ENCODE assay signal across 10 cellular contexts in the genomic region with DNA sequence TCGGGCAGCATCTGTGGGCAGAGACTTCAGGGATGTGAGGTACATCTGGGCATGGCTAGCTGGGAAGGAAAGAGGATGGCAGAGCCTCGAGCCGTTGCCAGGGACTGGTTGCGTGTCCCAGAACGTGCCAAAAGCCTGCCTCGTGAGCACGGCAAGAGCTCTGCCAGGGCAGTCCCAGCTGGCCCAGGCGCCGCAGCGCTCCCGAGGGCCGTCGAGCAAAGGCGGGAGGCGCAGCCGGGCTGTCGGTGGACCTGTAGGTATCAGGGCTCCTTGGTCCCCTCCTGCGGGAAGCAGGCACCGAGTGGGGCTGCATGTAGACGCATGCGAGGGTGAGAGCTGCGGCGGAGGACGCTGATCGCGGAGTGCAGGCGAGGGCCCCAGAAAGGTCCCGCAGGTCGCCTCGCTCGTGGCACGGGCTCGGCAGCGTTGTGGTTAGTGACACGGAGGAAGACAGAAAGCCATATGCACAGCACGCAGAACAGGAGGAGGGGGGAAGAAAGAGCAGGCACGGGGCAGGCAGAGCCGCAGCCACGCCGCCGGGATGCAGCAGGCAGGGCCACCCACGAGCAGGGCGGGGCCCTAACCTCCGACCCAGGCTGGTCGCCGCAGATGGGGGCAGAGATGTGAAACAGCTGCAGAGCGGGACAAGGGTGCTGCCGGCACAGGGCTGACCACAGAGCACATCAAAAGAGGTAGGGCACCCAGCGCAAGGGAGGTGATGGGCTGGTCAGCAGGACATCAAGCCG. TPM values are rescaled to one million over a fixed set of nuclear protein-coding genes. Genes with fewer than 3 reads are reported as not detected.
A peak's percentile ranks its signal among the peaks of the same experiment; 100 is the strongest.
DNase-seq lines count a peak whose midpoint lies in the region; ATAC-seq and TF ChIP-seq lines count a peak whose summit lies in the region.
"Had no signal": no experiment of that assay in that cellular context is flagged by ENCODE, and none has a peak within 500 bp of the region (broad histone marks: within the 10 kb centered on the region; RNA-seq: fewer than 3 reads in every experiment).

No MANE protein-coding gene starts in this region.

- H3K36me3 Mint-ChIP-seq in activated T-helper 17 cell treated with anti-CD3 and anti-CD28 coated beads, Interleukin-2, amount 50 U/mL, for 72 hours (ENCODE audit: low read depth) = peaks cover 26% of the 10 kb centered on the region
- H3K36me3 Mint-ChIP-seq in stimulated activated effector memory CD8-positive, alpha-beta T cell treated with anti-CD3 and anti-CD28 coated beads, Interleukin-12 subunit alpha, Interleukin-12 subunit beta, amount 100 ng/mL, for 72 hours = peaks cover 89% of the 10 kb centered on the region
- no peaks in the 10 kb centered on the region for H3K36me3 Mint-ChIP-seq in chondrocyte (ENCODE audit: low read depth)

- peak; percentile 3 for DNase-seq in LNCaP clone FGC (ENCODE audit: low read depth)
- peak; percentile 68 for DNase-seq in left ventricle myocardium superior
- DNase-seq in stimulated activated effector memory CD8-positive, alpha-beta T cell treated with anti-CD3 and anti-CD28 coated beads, Interleukin-12 subunit alpha, Interleukin-12 subunit beta, amount 100 ng/mL, for 72 hours (ENCODE audit: low spot score in 2 of 2) = no peak
- no peak for DNase-seq in chondrocyte (ENCODE audit: low spot score)
- DNase-seq in NCI-H2171 (lab: John Stamatoyannopoulos, UW) = no peak

- H3K9me3 Mint-ChIP-seq in activated T-helper 17 cell treated with anti-CD3 and anti-CD28 coated beads, Interleukin-2, amount 50 U/mL, for 72 hours = no peaks in the 10 kb centered on the region
- H3K9me3 Mint-ChIP-seq in stimulated activated effector memory CD8-positive, alpha-beta T cell treated with anti-CD3 and anti-CD28 coated beads, Interleukin-12 subunit alpha, Interleukin-12 subunit beta, amount 100 ng/mL, for 72 hours = no peaks in the 10 kb centered on the region
- H3K9me3 Mint-ChIP-seq in chondrocyte (ENCODE audit: low read depth) = no peaks in the 10 kb centered on the region

- ATAC-seq in activated T-helper 17 cell treated with anti-CD3 and anti-CD28 coated beads, Interleukin-2, amount 50 U/mL, for 72 hours (replicated peaks) = peak; percentile 64
- ATAC-seq in left ventricle myocardium superior (peak; percentile 23), GM18498 (IDR thresholded peaks at IDR 0.05; ENCODE audit: unreplicated experiment) (no peak), HG02678 (IDR thresholded peaks at IDR 0.05; ENCODE audit: unreplicated experiment) (no peak)
- ATAC-seq in stimulated activated effector memory CD8-positive, alpha-beta T cell treated with anti-CD3 and anti-CD28 coated beads, Interleukin-12 subunit alpha, Interleukin-12 subunit beta, amount 100 ng/mL, for 72 hours = peak; percentile 69

- peaks cover 25% of the 10 kb centered on the region for H3K4me1 Mint-ChIP-seq in activated T-helper 17 cell treated with anti-CD3 and anti-CD28 coated beads, Interleukin-2, amount 50 U/mL, for 72 hours
- H3K4me1 Mint-ChIP-seq in stimulated activated effector memory CD8-positive, alpha-beta T cell treated with anti-CD3 and anti-CD28 coated beads, Interleukin-12 subunit alpha, Interleukin-12 subunit beta, amount 100 ng/mL, for 72 hours = peaks cover 74% of the 10 kb centered on the region
- H3K4me1 Mint-ChIP-seq in chondrocyte (ENCODE audit: low read depth) = peaks cover 41% of the 10 kb centered on the region

- intact Hi-C loops in left ventricle myocardium superior (cut with micrococcal nuclease) = no loop called here

- peak overlapping the region; percentile 60 for H3K4me3 Mint-ChIP-seq in activated T-helper 17 cell treated with anti-CD3 and anti-CD28 coated beads, Interleukin-2, amount 50 U/mL, for 72 hours
- H3K4me3 Mint-ChIP-seq in stimulated activated effector memory CD8-positive, alpha-beta T cell treated with anti-CD3 and anti-CD28 coated beads, Interleukin-12 subunit alpha, Interleukin-12 subunit beta, amount 100 ng/mL, for 72 hours = peak overlapping the region; percentile 69
- no peak overlapping the region for H3K4me3 Mint-ChIP-seq in chondrocyte (ENCODE audit: unreplicated experiment)

- no peak overlapping the region for H3K4me3 ChIP-seq in LNCaP clone FGC (ENCODE audit: low read depth, low read length)

- H3K27me3 Mint-ChIP-seq in activated T-helper 17 cell treated with anti-CD3 and anti-CD28 coated beads, Interleukin-2, amount 50 U/mL, for 72 hours = no peaks in the 10 kb centered on the region
- no peaks in the 10 kb centered on the region for H3K27me3 Mint-ChIP-seq in chondrocyte (ENCODE audit: low read depth)

- TF ChIP-seq CTCF in LNCaP clone FGC (IDR thresholded peaks at IDR 0.05; ENCODE audit: control insufficient read depth, extremely low read depth, insufficient read depth) (no peak), chondrocyte (IDR thresholded peaks at IDR 0.05) (no peak)

- H3K27ac Mint-ChIP-seq in activated T-helper 17 cell treated with anti-CD3 and anti-CD28 coated beads, Interleukin-2, amount 50 U/mL, for 72 hours = peak overlapping the region; percentile 67
- peak overlapping the region; percentile 93 for H3K27ac Mint-ChIP-seq in stimulated activated effector memory CD8-positive, alpha-beta T cell treated with anti-CD3 and anti-CD28 coated beads, Interleukin-12 subunit alpha, Interleukin-12 subunit beta, amount 100 ng/mL, for 72 hours
- H3K27ac Mint-ChIP-seq in chondrocyte (ENCODE audit: unreplicated experiment) = no peak overlapping the region

RNA-seq across cellular contexts. Expression of a gene that starts 18.0 kb away (rescaled TPM):
- 100 to 1,000 TPM; 328 to 423 TPM for total RNA-seq in activated T-helper 17 cell treated with anti-CD3 and anti-CD28 coated beads, Interleukin-2, amount 50 U/mL, for 72 hours
- total RNA-seq in left ventricle myocardium superior (22.9 TPM), chondrocyte (7.2 to 27.5 TPM (median 7.4 TPM) in 3 replicates)

RNA-seq across cellular contexts. Expression of a gene that starts 20.8 kb away (rescaled TPM):
- under 1 TPM in 1 of 2 donors, not detected in 1; 0.11 TPM for total RNA-seq in activated T-helper 17 cell treated with anti-CD3 and anti-CD28 coated beads, Interleukin-2, amount 50 U/mL, for 72 hours
- total RNA-seq in left ventricle myocardium superior = 4.4 TPM
- total RNA-seq in chondrocyte = not detected in 3 replicates
- total RNA-seq: glomerular endothelial cell, M059J had no signal

RNA-seq across cellular contexts. Expression of a gene that starts 32.1 kb away (rescaled TPM):
- not detected for total RNA-seq in activated T-helper 17 cell treated with anti-CD3 and anti-CD28 coated beads, Interleukin-2, amount 50 U/mL, for 72 hours
- total RNA-seq in left ventricle myocardium superior (not detected), chondrocyte (1.3 to 3.2 TPM (median 1.4 TPM) in 3 replicates)
- total RNA-seq: glomerular endothelial cell, M059J had no signal

RNA-seq across cellular contexts. Expression of a gene that starts 36.1 kb away (rescaled TPM):
- total RNA-seq in activated T-helper 17 cell treated with anti-CD3 and anti-CD28 coated beads, Interleukin-2, amount 50 U/mL, for 72 hours = not detected
- total RNA-seq in left ventricle myocardium superior = not detected
- 7.1 to 20.4 TPM (median 7.3 TPM) in 3 replicates for total RNA-seq in chondrocyte
- total RNA-seq: glomerular endothelial cell, M059J had no signal

RNA-seq across cellular contexts. Expression of a gene that starts 48.6 kb away (rescaled TPM):
- 10 to 100 TPM in 1 of 2 donors, 1 to 10 TPM in 1; 2.1 to 26.2 TPM for total RNA-seq in activated T-helper 17 cell treated with anti-CD3 and anti-CD28 coated beads, Interleukin-2, amount 50 U/mL, for 72 hours
- total RNA-seq in left ventricle myocardium superior = 46.1 TPM
- 0.51 to 1.3 TPM in 2 of 3 replicates, not detected in the other for total RNA-seq in chondrocyte
- total RNA-seq: glomerular endothelial cell, M059J had no signal

Comparison
In these comparisons a context has a peak if more than half of its experiments do, and no peak if none do; other contexts are left out.
1. DNase-seq: peak in LNCaP clone FGC (single experiment) and left ventricle myocardium superior (single experiment); none in stimulated activated effector memory CD8-positive, alpha-beta T cell treated with anti-CD3 and anti-CD28 coated beads, Interleukin-12 subunit alpha, Interleukin-12 subunit beta, amount 100 ng/mL, for 72 hours (0 of 2), chondrocyte (single experiment) and NCI-H2171 (single experiment).
2. ATAC-seq: peak in activated T-helper 17 cell treated with anti-CD3 and anti-CD28 coated beads, Interleukin-2, amount 50 U/mL, for 72 hours (single experiment), left ventricle myocardium superior (single experiment) and stimulated activated effector memory CD8-positive, alpha-beta T cell treated with anti-CD3 and anti-CD28 coated beads, Interleukin-12 subunit alpha, Interleukin-12 subunit beta, amount 100 ng/mL, for 72 hours (single experiment); none in GM18498 (single experiment) and HG02678 (single experiment).
3. RNA of a gene that starts 18.0 kb away (total RNA-seq): 328 to 423 TPM in activated T-helper 17 cell treated with anti-CD3 and anti-CD28 coated beads, Interleukin-2, amount 50 U/mL, for 72 hours; 22.9 TPM in left ventricle myocardium superior (single experiment) and 7.2 to 27.5 TPM in chondrocyte; every median in the first group is over 10 times any median in the second.